ENCODE assay signal across 29 cellular contexts in the genomic region with DNA sequence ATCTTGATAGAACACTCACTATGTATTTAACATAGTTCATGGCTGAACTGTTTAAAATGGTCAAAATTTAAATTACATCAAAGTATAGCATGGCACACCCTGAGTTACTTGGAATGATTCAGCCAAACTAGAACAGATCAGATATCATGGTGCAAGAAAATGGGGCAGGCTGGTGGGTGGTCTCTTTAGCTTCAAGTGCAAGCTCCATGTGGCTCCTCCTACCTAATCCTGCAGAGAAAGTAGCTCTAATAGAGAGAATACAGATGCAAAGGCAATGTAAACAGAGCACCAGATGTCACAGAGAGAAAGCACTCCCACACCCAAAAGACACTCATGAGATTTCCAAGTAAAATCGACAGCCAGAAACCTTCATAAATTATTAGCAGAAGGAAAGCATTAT.
"Had no signal": no experiment of that assay in that cellular context is flagged by ENCODE, and none has a peak within 500 bp of the region (broad histone marks: within the 10 kb centered on the region; RNA-seq: fewer than 3 reads in every experiment).

No MANE protein-coding gene starts in this region.

- FAIRE-seq: bronchial epithelial cell, kidney, TTC549 had no signal

- DNase-seq: activated CD4-positive, alpha-beta T cell treated with anti-CD3 and anti-CD28 coated beads for 48 hours; activated CD4-positive, alpha-beta T cell treated with anti-CD3 and anti-CD28 coated beads, Interleukin-2, amount 50 U/mL, for 48 hours; activated CD8-positive, alpha-beta memory T cell treated with anti-CD3 and anti-CD28 coated beads for 24 hours; activated effector memory CD4-positive, alpha-beta T cell treated with Interleukin-2 at 50 U/mL for 16 hours; activated naive CD4-positive, alpha-beta T cell treated with Interleukin-2 at 50 U/mL for 16 hours; anterior cingulate cortex; endodermal cell; foreskin fibroblast; heart left ventricle; hypothalamus; kidney; left colon; mammary epithelial cell; naive B cell; nephron progenitor cell; ovary; stimulated activated CD4-positive, alpha-beta T cell treated with anti-CD3 and anti-CD28 coated beads, Interleukin-12 subunit alpha, Interleukin-12 subunit beta, amount 100 ng/mL, for 4 hours; stimulated activated CD4-positive, alpha-beta T cell treated with anti-CD3 and anti-CD28 coated beads, Interleukin-4, amount 100 ng/mL, for 1 hour; stimulated activated naive CD8-positive, alpha-beta T cell treated with anti-CD3 and anti-CD28 coated beads, Interleukin-15, Interleukin-2, amounts not matched to agents 100 U/mL and 50 U/mL, for 24 hours; testis; transverse colon had no signal

- H3K27ac ChIP-seq: heart left ventricle, neutrophil, ovary, skin epidermis, testis, transverse colon, VCaP had no signal

- H3K36me3 ChIP-seq: heart left ventricle, neutrophil, ovary, transverse colon had no signal

- H3K4me3 ChIP-seq: heart left ventricle, ovary, skin epidermis, testis, transverse colon had no signal

- ATAC-seq: activated CD4-positive, CD25-positive, alpha-beta regulatory T cell treated with anti-CD3 and anti-CD28 coated beads, Interleukin-2, amount 50 U/mL, for 24 hours; esophagus mucosa; heart left ventricle; left colon; sciatic nerve; stimulated activated naive CD8-positive, alpha-beta T cell treated with anti-CD3 and anti-CD28 coated beads, Interleukin-15, Interleukin-2, amounts not matched to agents 100 U/mL and 50 U/mL, for 24 hours had no signal

- H3K4me1 ChIP-seq: testis, transverse colon had no signal

- H3K9me3 ChIP-seq: heart left ventricle, neutrophil, ovary, testis, transverse colon had no signal

- H3K27me3 ChIP-seq: heart left ventricle, neutrophil, ovary, testis, transverse colon had no signal
